ENCODE assay signal across 6 cellular contexts in the genomic region with DNA sequence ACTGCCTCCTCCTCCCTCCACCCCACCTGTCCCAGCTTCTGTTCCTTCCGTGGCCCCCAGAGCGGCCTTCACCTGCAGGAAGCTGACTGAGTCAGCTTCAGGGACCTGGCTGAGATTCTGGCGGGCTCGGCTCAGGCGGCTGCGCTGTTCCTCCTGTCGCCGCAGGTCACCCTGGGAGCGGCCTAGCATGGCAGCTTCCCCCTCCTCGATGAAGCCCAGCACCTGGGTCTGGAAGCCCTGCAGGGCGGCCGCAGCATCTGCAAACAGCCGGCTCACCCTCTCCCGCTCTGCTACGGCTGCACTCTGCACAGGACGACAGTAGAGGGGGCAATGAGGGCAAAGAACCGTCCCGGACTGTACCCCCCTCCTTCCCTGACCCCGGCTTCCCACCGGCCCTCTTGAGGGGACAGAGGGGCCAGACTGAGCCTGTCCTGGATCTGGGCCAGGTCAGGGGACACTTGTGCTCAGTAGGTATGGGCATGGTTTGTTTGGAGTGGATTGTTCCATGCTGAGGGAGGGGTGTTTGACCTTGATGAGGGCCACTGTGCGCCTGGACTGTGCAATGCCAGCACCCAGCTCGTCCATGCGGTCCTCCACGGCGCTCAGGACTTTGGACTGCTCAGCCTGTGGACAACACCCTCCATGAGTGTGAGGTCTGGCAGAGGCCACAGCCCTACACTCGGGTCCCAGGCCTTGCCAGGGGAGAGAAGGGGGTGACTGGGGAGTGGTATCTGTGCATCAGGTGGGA. TPM values are rescaled to one million over a fixed set of nuclear protein-coding genes. Genes with fewer than 3 reads are reported as not detected.
A peak's percentile ranks its signal among the peaks of the same experiment; 100 is the strongest.
DNase-seq lines count a peak whose midpoint lies in the region; ATAC-seq lines count a peak whose summit lies in the region.

No MANE protein-coding gene starts in this region.

- no peaks in the 10 kb centered on the region for H3K9me3 ChIP-seq in HUES64 (ENCODE audit: insufficient read depth, low read depth, low read length)

- 45% methylated on average over 26 of the region's 26 CpGs for WGBS in HUES64

- H3K27ac ChIP-seq in HUES64 (ENCODE audit: low read depth, low read length): no peak overlapping the region

- ATAC-seq in left cardiac atrium: peak in 1 of 2 donors; percentile 0

- DNase-seq in activated CD8-positive, alpha-beta memory T cell treated with anti-CD3 and anti-CD28 coated beads for 24 hours: peak; percentile 85
- DNase-seq in left cardiac atrium (peak; percentile 53), GOT3 (lab: John Stamatoyannopoulos, UW) (no peak), Ammon's horn (ENCODE audit: low spot score) (no peak)
- DNase-seq in stimulated activated CD8-positive, alpha-beta memory T cell treated with anti-CD3 and anti-CD28 coated beads, Interleukin-4, amount 100 ng/mL, for 4 hours (ENCODE audit: low read depth in 2 of 2, low spot score in 1 of 2): peak; percentile 34 to 46

- H3K27me3 ChIP-seq in HUES64 (ENCODE audit: insufficient read depth, low read length): peaks cover 33% of the 10 kb centered on the region

- no peak overlapping the region for H3K9ac ChIP-seq in HUES64 (ENCODE audit: low read depth, low read length)

- H3K36me3 ChIP-seq in HUES64 (ENCODE audit: insufficient read depth, low read length): no peaks in the 10 kb centered on the region

- intact Hi-C loops in left cardiac atrium (cut with DNase I): no loop called here

- H3K4me1 ChIP-seq in HUES64 (ENCODE audit: insufficient read depth, low read length): 0 out of 2 replicates have a peak, but pooled peaks cover 9% of the 10 kb centered on the region

- peak overlapping the region; percentile 64; the same call in 1 of the 2 replicates for H3K4me3 ChIP-seq in HUES64 (ENCODE audit: low read length)

RNA-seq across cellular contexts. Expression of gene TRIM47, which starts 2.0 kb away (rescaled TPM):
- polyA plus RNA-seq in HUES64 (2013, experiment 1 of 2): 2.8 TPM
- polyA plus RNA-seq in HUES64 (2013, experiment 2 of 2): 4.8 TPM
- total RNA-seq in left cardiac atrium: 10 to 100 TPM; 22.9 to 25.3 TPM

RNA-seq across cellular contexts. Expression of gene TRIM65, which starts 20.4 kb away (rescaled TPM):
- 21.4 TPM for polyA plus RNA-seq in HUES64 (2013, experiment 1 of 2)
- 21.0 TPM for polyA plus RNA-seq in HUES64 (2013, experiment 2 of 2)
- 1 to 10 TPM; 8.4 to 9.9 TPM for total RNA-seq in left cardiac atrium

RNA-seq across cellular contexts. Expression of gene WBP2, which starts 21.2 kb away (rescaled TPM):
- polyA plus RNA-seq in HUES64 (2013, experiment 1 of 2): 52.7 TPM
- polyA plus RNA-seq in HUES64 (2013, experiment 2 of 2): 68.0 TPM
- total RNA-seq in left cardiac atrium: 100 to 1,000 TPM; 106 to 122 TPM

RNA-seq across cellular contexts. Expression of gene MRPL38, which starts 28.3 kb away (rescaled TPM):
- 48.8 TPM for polyA plus RNA-seq in HUES64 (2013, experiment 1 of 2)
- polyA plus RNA-seq in HUES64 (2013, experiment 2 of 2): 47.4 TPM
- 10 to 100 TPM; 73.7 to 83.4 TPM for total RNA-seq in left cardiac atrium

RNA-seq across cellular contexts. Expression of gene UNC13D, which starts 32.2 kb away (rescaled TPM):
- 3.7 TPM for polyA plus RNA-seq in HUES64 (2013, experiment 1 of 2)
- polyA plus RNA-seq in HUES64 (2013, experiment 2 of 2): 4.8 TPM
- total RNA-seq in left cardiac atrium: 10 to 100 TPM; 22.1 to 34.0 TPM

Comparison
In these comparisons a context has a peak if more than half of its experiments do, and no peak if none do; other contexts are left out.
1. DNase-seq: peak in activated CD8-positive, alpha-beta memory T cell treated with anti-CD3 and anti-CD28 coated beads for 24 hours (single experiment), left cardiac atrium (single experiment) and stimulated activated CD8-positive, alpha-beta memory T cell treated with anti-CD3 and anti-CD28 coated beads, Interleukin-4, amount 100 ng/mL, for 4 hours (2 of 2); none in GOT3 (single experiment) and Ammon's horn (single experiment).